28 cellular contexts compared by ENCODE assay signal in the genomic region with DNA sequence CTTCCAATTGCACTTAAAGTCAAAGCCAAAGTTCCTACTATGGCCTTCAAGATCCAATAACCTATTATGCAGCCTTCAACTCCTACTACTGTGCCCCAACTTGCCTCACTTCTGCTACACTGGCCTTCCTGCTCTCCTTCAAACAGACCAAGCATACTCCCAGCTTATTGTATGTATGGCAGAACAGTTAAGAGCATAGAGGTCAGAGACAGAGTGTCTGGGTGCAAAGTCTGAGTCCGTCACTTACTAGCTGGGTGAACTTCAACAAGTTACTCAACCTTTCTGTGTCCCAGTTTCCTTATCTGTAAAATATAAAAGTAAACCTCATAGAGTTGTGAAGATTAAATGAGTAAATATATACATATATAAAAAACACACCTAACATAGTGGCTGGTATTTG.
"Had no signal": no experiment of that assay in that cellular context is flagged by ENCODE, and none has a peak within 500 bp of the region (broad histone marks: within the 10 kb centered on the region; RNA-seq: fewer than 3 reads in every experiment).

No MANE protein-coding gene starts in this region.

- FAIRE-seq: TTC549 had no signal

- H3K36me3 ChIP-seq: adrenal gland, MG63 had no signal

- H3K4me1 Mint-ChIP-seq: activated B cell treated with CpG ODN at 0.5 μM for 24 hours had no signal

- H3K4me3 ChIP-seq: adrenal gland, MG63, SK-N-MC had no signal

- ATAC-seq: activated CD4-positive, alpha-beta T cell treated with anti-CD3 and anti-CD28 coated beads for 36 hours; Panc1; Right ventricle myocardium inferior; T-cell had no signal

- DNase-seq: activated B cell treated with CpG ODN at 0.5 μM for 24 hours; activated CD4-positive, alpha-beta memory T cell treated with anti-CD3 and anti-CD28 coated beads, Interleukin-2, amount 10 ng/mL, durations not matched to agents 7 days and 5 days; activated CD4-positive, alpha-beta T cell treated with anti-CD3 and anti-CD28 coated beads for 36 hours; activated CD4-positive, alpha-beta T cell treated with anti-CD3 and anti-CD28 coated beads, Interleukin-2, amount 50 U/mL, for 1 hour; activated CD8-positive, alpha-beta memory T cell treated with anti-CD3 and anti-CD28 coated beads, Interleukin-2, amount 50 U/mL, for 48 hours; activated naive CD4-positive, alpha-beta T cell treated with anti-CD3 and anti-CD28 coated beads, Interleukin-2, amount 50 U/mL, for 16 hours; activated naive CD8-positive, alpha-beta T cell treated with anti-CD3 and anti-CD28 coated beads, Interleukin-2, amount 10 ng/mL, durations not matched to agents 7 days and 5 days; activated T-cell treated with anti-CD3 and anti-CD28 coated beads, Interleukin-2, amount 50 U/mL, for 1 hour; adrenal gland; anterior cingulate cortex; MG63; MV-4-11; NCI-H1105; NCI-H1436; NCI-H1694 treated with DMSO at 0.1 percent for 48 hours; NCI-H2029 treated with DMSO at 0.1 percent for 48 hours; NCI-H510A treated with DMSO at 0.1 percent for 48 hours; NCI-H69; NK-92 treated with Interleukin-12 subunit alpha and Interleukin-12 subunit beta, amount 100 ng/mL, for 24 hours; OCI-M1; RPMI8226; T-cell; T-helper 2 cell; T1000 had no signal

- H3K27me3 ChIP-seq: adrenal gland, MG63 had no signal

- H3K4me3 Mint-ChIP-seq: activated B cell treated with CpG ODN at 0.5 μM for 24 hours; activated CD4-positive, alpha-beta memory T cell treated with anti-CD3 and anti-CD28 coated beads, Interleukin-2, amount 10 ng/mL, durations not matched to agents 7 days and 5 days; activated CD4-positive, alpha-beta T cell treated with anti-CD3 and anti-CD28 coated beads for 36 hours; activated naive CD8-positive, alpha-beta T cell treated with anti-CD3 and anti-CD28 coated beads, Interleukin-2, amount 10 ng/mL, durations not matched to agents 7 days and 5 days; T-cell had no signal

- H3K9me3 ChIP-seq: adrenal gland, MG63 had no signal

- H3K27me3 Mint-ChIP-seq: activated CD4-positive, alpha-beta memory T cell treated with anti-CD3 and anti-CD28 coated beads, Interleukin-2, amount 10 ng/mL, durations not matched to agents 7 days and 5 days; activated CD4-positive, alpha-beta T cell treated with anti-CD3 and anti-CD28 coated beads for 36 hours; activated naive CD8-positive, alpha-beta T cell treated with anti-CD3 and anti-CD28 coated beads, Interleukin-2, amount 10 ng/mL, durations not matched to agents 7 days and 5 days; T-cell had no signal

- H3K27ac Mint-ChIP-seq: activated B cell treated with CpG ODN at 0.5 μM for 24 hours; activated CD4-positive, alpha-beta memory T cell treated with anti-CD3 and anti-CD28 coated beads, Interleukin-2, amount 10 ng/mL, durations not matched to agents 7 days and 5 days; activated CD4-positive, alpha-beta T cell treated with anti-CD3 and anti-CD28 coated beads for 36 hours; activated naive CD8-positive, alpha-beta T cell treated with anti-CD3 and anti-CD28 coated beads, Interleukin-2, amount 10 ng/mL, durations not matched to agents 7 days and 5 days; T-cell had no signal

- H3K9me3 Mint-ChIP-seq: activated B cell treated with CpG ODN at 0.5 μM for 24 hours; activated CD4-positive, alpha-beta memory T cell treated with anti-CD3 and anti-CD28 coated beads, Interleukin-2, amount 10 ng/mL, durations not matched to agents 7 days and 5 days; activated naive CD8-positive, alpha-beta T cell treated with anti-CD3 and anti-CD28 coated beads, Interleukin-2, amount 10 ng/mL, durations not matched to agents 7 days and 5 days; T-cell had no signal

- H3K27ac ChIP-seq: adrenal gland, SK-N-MC had no signal
